In genomic region chr3:192155194-192155593, GRCh38 we compare ENCODE assay signal across 15 cellular contexts.
DNase-seq lines count a peak whose midpoint lies in the region; ATAC-seq and TF ChIP-seq lines count a peak whose summit lies in the region.
"Had no signal": no experiment of that assay in that cellular context is flagged by ENCODE, and none has a peak within 500 bp of the region (broad histone marks: within the 10 kb centered on the region; RNA-seq: fewer than 3 reads in every experiment).

No MANE protein-coding gene starts in this region.

- no peaks in the 10 kb centered on the region for H3K9me3 ChIP-seq in MG63
- no peaks in the 10 kb centered on the region for H3K9me3 ChIP-seq in mammary epithelial cell (replicated peaks; ENCODE audit: insufficient read depth, low read length)
- H3K9me3 ChIP-seq in gastrocnemius medialis, result no peaks in the 10 kb centered on the region
- H3K9me3 ChIP-seq: prostate gland had no signal

- H3K27ac Mint-ChIP-seq in Calu3 (ENCODE audit: unreplicated experiment), result no peak overlapping the region
- H3K27ac Mint-ChIP-seq in memory B cell, result no peak overlapping the region
- H3K27ac Mint-ChIP-seq: activated T-helper 17 cell treated with anti-CD3 and anti-CD28 coated beads, Interleukin-2, amount 50 U/mL, for 72 hours had no signal

- CTCF ChIA-PET in Calu3 (lab: Charles Lee) (interaction anchor here (1.7 kb wide), 1 partner anchor 289 kb away, joined by 3 read pairs; no protein-coding TSS in a partner anchor), mammary epithelial cell (lab: Charles Lee; ENCODE audit: low non-redundant PET) (interaction anchor here (0.5 kb wide), 1 partner anchor 33 kb away, joined by 4 read pairs; no protein-coding TSS in a partner anchor)

- H3K36me3 ChIP-seq in MG63 (no peaks in the 10 kb centered on the region), mammary epithelial cell (ENCODE audit: insufficient read depth, low read length) (no peaks in the 10 kb centered on the region), gastrocnemius medialis (no peaks in the 10 kb centered on the region)
- H3K36me3 ChIP-seq: prostate gland had no signal

- TF ChIP-seq POLR2A in gastrocnemius medialis (IDR thresholded peaks at IDR 0.05), result no peak

- H3K27ac ChIP-seq in mammary epithelial cell (ENCODE audit: insufficient read depth, low read depth, low read length) (peak overlapping the region; percentile 16), gastrocnemius medialis (no peak overlapping the region)
- H3K27ac ChIP-seq: prostate gland had no signal

- ATAC-seq in memory B cell (ENCODE audit: low read depth) (no peak), GM21515 (IDR thresholded peaks at IDR 0.05; ENCODE audit: unreplicated experiment) (no peak), GM21447 (IDR thresholded peaks at IDR 0.05; ENCODE audit: unreplicated experiment) (no peak), gastrocnemius medialis (no peak)
- ATAC-seq: activated T-helper 17 cell treated with anti-CD3 and anti-CD28 coated beads, Interleukin-2, amount 50 U/mL, for 72 hours had no signal

- H3K27me3 ChIP-seq in MG63 (no peaks in the 10 kb centered on the region), mammary epithelial cell (ENCODE audit: insufficient read depth, low read length) (no peaks in the 10 kb centered on the region), gastrocnemius medialis (no peaks in the 10 kb centered on the region)

- H3K9me3 Mint-ChIP-seq in Calu3 (ENCODE audit: low read depth, unreplicated experiment), result no peaks in the 10 kb centered on the region
- peaks cover 1% of the 10 kb centered on the region for H3K9me3 Mint-ChIP-seq in memory B cell
- H3K9me3 Mint-ChIP-seq: activated T-helper 17 cell treated with anti-CD3 and anti-CD28 coated beads, Interleukin-2, amount 50 U/mL, for 72 hours had no signal

- H3K4me3 Mint-ChIP-seq in Calu3 (ENCODE audit: low read depth, unreplicated experiment) (peak overlapping the region; percentile 62), memory B cell (peak overlapping the region; percentile 79)
- H3K4me3 Mint-ChIP-seq: activated T-helper 17 cell treated with anti-CD3 and anti-CD28 coated beads, Interleukin-2, amount 50 U/mL, for 72 hours had no signal

- intact Hi-C loops in Calu3 (cut with micrococcal nuclease; ENCODE audit: unreplicated experiment), result no loop called here
- intact Hi-C loops in mammary epithelial cell (cut with micrococcal nuclease), result no loop called here
- intact Hi-C loops in gastrocnemius medialis (cut with DNase I; ENCODE audit: low total_unique reads), result no loop called here

- H3K79me2 ChIP-seq in mammary epithelial cell (ENCODE audit: insufficient read depth, low read length), result no peaks in the 10 kb centered on the region

- TF ChIP-seq CTCF in Calu3 (IDR thresholded peaks at IDR 0.05; ENCODE audit: unreplicated experiment) (no peak), mammary epithelial cell (conservative IDR thresholded peaks at IDR 0.05 in 1 of 2, IDR thresholded peaks at IDR 0.05 in 1 of 2; ENCODE audit: extremely low read depth in 1 of 2, insufficient read depth in 1 of 2, low read depth in 1 of 2, low read length in 2 of 2) (no peak), gastrocnemius medialis (IDR thresholded peaks at IDR 0.05 in 4 of 5, conservative IDR thresholded peaks at IDR 0.05 in 1 of 5) (no peak)

- H3K4me1 ChIP-seq in mammary epithelial cell (ENCODE audit: insufficient read depth, low read length) (no peaks in the 10 kb centered on the region), gastrocnemius medialis (no peaks in the 10 kb centered on the region)
- H3K4me1 ChIP-seq: prostate gland had no signal

- BruUV-seq in Calu3 (replicated peaks; lab: Mats Ljungman, UMichigan) (no TSS peak), mammary epithelial cell (replicated peaks; lab: Mats Ljungman, UMichigan) (no TSS peak)

- H3K4me3 ChIP-seq in MG63 (0 out of 2 replicates have a peak overlapping the region, but pooled peaks have one; percentile 18), mammary epithelial cell (replicated peaks in 1 of 3; ENCODE audit: insufficient read depth in 1 of 3, low read depth in 2 of 3, low read length in 3 of 3) (peak overlapping the region; percentile 3 to 26 (median 21)), gastrocnemius medialis (no peak overlapping the region)
- H3K4me3 ChIP-seq: prostate gland had no signal

- H3K36me3 Mint-ChIP-seq in Calu3 (ENCODE audit: insufficient read depth, unreplicated experiment) (peaks cover 4% of the 10 kb centered on the region), memory B cell (no peaks in the 10 kb centered on the region)

- in situ Hi-C loops in mammary epithelial cell (cut with MboI; ENCODE audit: low sequenced_read_pairs in 2 of 2), result no loop called here
- in situ Hi-C loops in gastrocnemius medialis (cut with MboI; ENCODE audit: low sequenced_read_pairs in 4 of 4), result no loop called here

- dilution Hi-C loops in mammary epithelial cell (cut with HindIII; ENCODE audit: low sequenced_read_pairs), result no loop called here

- peaks cover 11% of the 10 kb centered on the region for H3K27me3 Mint-ChIP-seq in Calu3 (ENCODE audit: unreplicated experiment)
- peaks cover 8% of the 10 kb centered on the region for H3K27me3 Mint-ChIP-seq in memory B cell

- WGBS in mammary epithelial cell (ENCODE audit: low coverage, missing lambda C conversion rate), result 28% methylated on average over 2 of the region's 9 CpGs

- peak overlapping the region; percentile 20 for H3K9ac ChIP-seq in mammary epithelial cell (ENCODE audit: insufficient read depth, low read length)

- no peaks in the 10 kb centered on the region for H4K20me1 ChIP-seq in mammary epithelial cell (ENCODE audit: insufficient read depth, low read length)

- no peak for DNase-seq in Calu3
- no peak for DNase-seq in MG63
- no peak for DNase-seq in mammary epithelial cell
- no peak for DNase-seq in memory B cell (ENCODE audit: low spot score in 2 of 2)
- DNase-seq in Ammon's horn (ENCODE audit: low spot score), result no peak
- DNase-seq in gastrocnemius medialis, result no peak
- DNase-seq: DMS53, hippocampal formation, MV-4-11, NCI-H2227 treated with DMSO at 0.1 percent for 48 hours, T-helper 1 cell had no signal

- H3K4me2 ChIP-seq in mammary epithelial cell (ENCODE audit: insufficient read depth, low read depth, low read length), result peak overlapping the region; percentile 46

- H3K4me1 Mint-ChIP-seq in Calu3 (ENCODE audit: low read depth, unreplicated experiment) (no peaks in the 10 kb centered on the region), memory B cell (no peaks in the 10 kb centered on the region)
- H3K4me1 Mint-ChIP-seq: activated T-helper 17 cell treated with anti-CD3 and anti-CD28 coated beads, Interleukin-2, amount 50 U/mL, for 72 hours had no signal

- H2AFZ ChIP-seq in mammary epithelial cell (ENCODE audit: low read depth, low read length), result peak overlapping the region; percentile 73

Comparison
In these comparisons a context has a peak if more than half of its experiments do, and no peak if none do; other contexts are left out.
1. H3K4me3 ChIP-seq: peak in MG63 (single experiment) and mammary epithelial cell (3 of 3); none in gastrocnemius medialis (0 of 4).